27 cellular contexts compared by ENCODE assay signal in the genomic region with DNA sequence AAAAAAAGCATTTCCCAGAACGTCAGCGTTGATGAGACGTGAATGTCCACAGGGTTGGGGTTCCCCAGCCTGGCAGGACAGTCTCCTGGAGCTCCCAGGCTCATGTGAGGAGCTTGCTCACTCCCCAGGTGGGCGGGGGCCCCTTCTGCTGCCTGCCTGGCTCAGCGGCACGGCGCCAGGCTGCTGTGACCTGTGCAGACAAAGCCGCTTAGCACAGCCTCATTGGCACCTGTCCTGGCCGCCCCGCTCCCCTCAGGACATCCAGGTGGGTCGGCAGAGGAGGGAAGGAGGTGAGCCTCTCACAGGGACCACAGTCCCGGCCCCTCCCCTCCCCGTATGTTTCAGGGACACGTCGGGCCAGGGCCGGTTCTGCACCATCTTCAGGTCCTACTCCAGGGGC.
"Had no signal": no experiment of that assay in that cellular context is flagged by ENCODE, and none has a peak within 500 bp of the region (broad histone marks: within the 10 kb centered on the region; RNA-seq: fewer than 3 reads in every experiment).

No MANE protein-coding gene starts in this region.

- H3K9me3 Mint-ChIP-seq: activated CD4-positive, alpha-beta T cell treated with anti-CD3 and anti-CD28 coated beads, Interleukin-2, amount 10 ng/mL, durations not matched to agents 24 days and 14 days; activated CD8-positive, alpha-beta T cell treated with anti-CD3 and anti-CD28 coated beads for 36 hours; activated naive CD4-positive, alpha-beta T cell treated with anti-CD3 and anti-CD28 coated beads, Interleukin-2, amount 50 U/mL, for 24 hours; activated T-helper 1 cell treated with anti-CD3 and anti-CD28 coated beads, Interleukin-12 subunit alpha, Interleukin-12 subunit beta, Interleukin-2, Interleukin-4 antibody, amounts not matched to agents 30 ng/mL and 10 ng/mL and 1 ng/mL, durations not matched to agents 14 hours and 24 hours and 36 hours; mesothelial cell of epicardium; natural killer cell had no signal

- H3K27ac ChIP-seq: brain microvascular endothelial cell, heart right ventricle, pancreas, psoas muscle, tibial artery had no signal

- H3K27ac Mint-ChIP-seq: activated CD4-positive, alpha-beta T cell treated with anti-CD3 and anti-CD28 coated beads, Interleukin-2, amount 10 ng/mL, durations not matched to agents 24 days and 14 days; activated CD8-positive, alpha-beta memory T cell treated with anti-CD3 and anti-CD28 coated beads, Interleukin-2, amount 10 ng/mL, durations not matched to agents 7 days and 5 days; activated CD8-positive, alpha-beta T cell treated with anti-CD3 and anti-CD28 coated beads for 36 hours; activated naive CD4-positive, alpha-beta T cell treated with anti-CD3 and anti-CD28 coated beads, Interleukin-2, amount 50 U/mL, for 24 hours; activated T-helper 1 cell treated with anti-CD3 and anti-CD28 coated beads, Interleukin-12 subunit alpha, Interleukin-12 subunit beta, Interleukin-2, Interleukin-4 antibody, amounts not matched to agents 30 ng/mL and 10 ng/mL and 1 ng/mL, durations not matched to agents 14 hours and 24 hours and 36 hours; mesothelial cell of epicardium; natural killer cell; T-helper 17 cell had no signal

- H3K36me3 Mint-ChIP-seq: activated CD8-positive, alpha-beta memory T cell treated with anti-CD3 and anti-CD28 coated beads, Interleukin-2, amount 10 ng/mL, durations not matched to agents 7 days and 5 days; activated naive CD4-positive, alpha-beta T cell treated with anti-CD3 and anti-CD28 coated beads, Interleukin-2, amount 50 U/mL, for 24 hours; natural killer cell had no signal

- H3K4me1 Mint-ChIP-seq: activated CD4-positive, alpha-beta T cell treated with anti-CD3 and anti-CD28 coated beads, Interleukin-2, amount 10 ng/mL, durations not matched to agents 24 days and 14 days; activated CD8-positive, alpha-beta memory T cell treated with anti-CD3 and anti-CD28 coated beads, Interleukin-2, amount 10 ng/mL, durations not matched to agents 7 days and 5 days; activated naive CD4-positive, alpha-beta T cell treated with anti-CD3 and anti-CD28 coated beads, Interleukin-2, amount 50 U/mL, for 24 hours had no signal

- H3K4me3 Mint-ChIP-seq: activated CD4-positive, alpha-beta T cell treated with anti-CD3 and anti-CD28 coated beads, Interleukin-2, amount 10 ng/mL, durations not matched to agents 24 days and 14 days; activated CD8-positive, alpha-beta memory T cell treated with anti-CD3 and anti-CD28 coated beads, Interleukin-2, amount 10 ng/mL, durations not matched to agents 7 days and 5 days; activated CD8-positive, alpha-beta T cell treated with anti-CD3 and anti-CD28 coated beads for 36 hours; activated naive CD4-positive, alpha-beta T cell treated with anti-CD3 and anti-CD28 coated beads, Interleukin-2, amount 50 U/mL, for 24 hours; activated T-helper 1 cell treated with anti-CD3 and anti-CD28 coated beads, Interleukin-12 subunit alpha, Interleukin-12 subunit beta, Interleukin-2, Interleukin-4 antibody, amounts not matched to agents 30 ng/mL and 10 ng/mL and 1 ng/mL, durations not matched to agents 14 hours and 24 hours and 36 hours; mesothelial cell of epicardium; natural killer cell; T-helper 17 cell had no signal

- H3K4me3 ChIP-seq: heart right ventricle, pancreas, psoas muscle, tibial artery had no signal

- H3K9me3 ChIP-seq: heart right ventricle, pancreas, psoas muscle, tibial artery had no signal

- H3K36me3 ChIP-seq: brain microvascular endothelial cell had no signal

- H3K27me3 ChIP-seq: brain microvascular endothelial cell, heart right ventricle, pancreas, tibial artery had no signal

- ATAC-seq: activated CD4-positive, CD25-positive, alpha-beta regulatory T cell treated with anti-CD3 and anti-CD28 coated beads, Interleukin-2, amount 50 U/mL, for 24 hours; activated CD8-positive, alpha-beta memory T cell treated with anti-CD3 and anti-CD28 coated beads, Interleukin-2, amount 10 ng/mL, durations not matched to agents 7 days and 5 days; activated CD8-positive, alpha-beta T cell treated with anti-CD3 and anti-CD28 coated beads for 36 hours; heart right ventricle; left colon; natural killer cell; psoas muscle; stimulated activated naive CD8-positive, alpha-beta T cell treated with anti-CD3 and anti-CD28 coated beads, Interleukin-15, Interleukin-2, amounts not matched to agents 100 U/mL and 50 U/mL, for 24 hours; T-helper 17 cell had no signal

- DNase-seq: activated CD4-positive, alpha-beta T cell treated with anti-CD3 and anti-CD28 coated beads, Interleukin-2, amount 10 ng/mL, durations not matched to agents 24 days and 14 days; activated CD8-positive, alpha-beta memory T cell treated with anti-CD3 and anti-CD28 coated beads, Interleukin-2, amount 10 ng/mL, durations not matched to agents 7 days and 5 days; activated CD8-positive, alpha-beta T cell treated with anti-CD3 and anti-CD28 coated beads for 36 hours; activated gamma-delta T cell; activated T-cell treated with anti-CD3 and anti-CD28 coated beads for 4 hours; anterior cingulate cortex; brain microvascular endothelial cell; caudate nucleus; dermis blood vessel endothelial cell; effector CD8-positive, alpha-beta T cell; erythroblast; foreskin fibroblast; heart right ventricle; left colon; mammary epithelial cell; natural killer cell; psoas muscle; stimulated activated CD4-positive, alpha-beta T cell treated with anti-CD3 and anti-CD28 coated beads, Interleukin-12 subunit alpha, Interleukin-12 subunit beta, amount 100 ng/mL, for 4 hours; stimulated activated CD4-positive, alpha-beta T cell treated with anti-CD3 and anti-CD28 coated beads, Interleukin-4, amount 100 ng/mL, for 4 hours; stimulated activated naive CD8-positive, alpha-beta T cell treated with anti-CD3 and anti-CD28 coated beads, Interleukin-15, Interleukin-2, amounts not matched to agents 100 U/mL and 50 U/mL, for 24 hours; T-helper 17 cell; tibial artery had no signal

- H3K4me1 ChIP-seq: heart right ventricle, pancreas, psoas muscle had no signal

- H3K27me3 Mint-ChIP-seq: activated CD4-positive, alpha-beta T cell treated with anti-CD3 and anti-CD28 coated beads, Interleukin-2, amount 10 ng/mL, durations not matched to agents 24 days and 14 days; activated CD8-positive, alpha-beta memory T cell treated with anti-CD3 and anti-CD28 coated beads, Interleukin-2, amount 10 ng/mL, durations not matched to agents 7 days and 5 days; activated CD8-positive, alpha-beta T cell treated with anti-CD3 and anti-CD28 coated beads for 36 hours; activated naive CD4-positive, alpha-beta T cell treated with anti-CD3 and anti-CD28 coated beads, Interleukin-2, amount 50 U/mL, for 24 hours; T-helper 17 cell had no signal
